Comparison of ENCODE assay signal across 8 cellular contexts in the genomic region with DNA sequence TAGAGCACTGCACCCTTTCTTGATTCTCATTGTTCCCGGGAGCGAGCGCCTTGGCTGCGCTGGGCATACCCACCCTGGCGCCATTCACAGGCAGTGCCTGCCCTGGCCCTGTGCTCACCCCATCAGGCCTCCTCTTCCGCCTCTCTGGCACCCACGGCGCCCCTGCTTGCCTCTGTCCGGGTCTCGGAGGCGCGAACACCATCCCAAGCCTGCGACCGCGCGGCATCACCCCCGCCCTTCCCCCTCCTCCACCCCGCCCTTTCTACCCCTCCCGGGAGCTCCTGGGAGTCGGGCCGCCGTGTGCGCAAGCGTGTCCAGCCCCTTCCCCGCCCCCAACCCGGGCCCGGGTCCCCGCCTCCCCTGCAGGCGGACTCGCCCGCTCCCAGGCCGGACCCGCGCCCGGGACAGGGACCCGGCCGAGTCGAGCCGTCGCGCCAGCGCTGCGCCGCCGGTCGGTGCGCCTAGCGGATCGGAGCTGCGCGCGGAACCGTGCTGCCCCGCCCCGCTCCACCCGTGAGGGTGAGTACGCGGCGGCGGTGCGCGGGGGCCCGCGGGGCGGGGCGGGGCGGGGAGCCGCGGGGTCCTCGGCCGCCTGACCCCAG. TPM values are rescaled to one million over a fixed set of nuclear protein-coding genes. Genes with fewer than 3 reads are reported as not detected.
A peak's percentile ranks its signal among the peaks of the same experiment; 100 is the strongest.
DNase-seq lines count a peak whose midpoint lies in the region; ATAC-seq and TF ChIP-seq lines count a peak whose summit lies in the region.

Gene ST3GAL4, plus strand, starts transcription at position 363 of the 602 bp plus-strand sequence. CDS start 50,470 bp downstream, outside the sequence.

- H2BK5ac ChIP-seq in neuronal stem cell (ENCODE audit: low read length), result peak within 1 kb of the TSS; percentile 56

- peak within 1 kb of the TSS; percentile 85 for H2AK5ac ChIP-seq in neuronal stem cell (ENCODE audit: low read depth, low read length)

- H2BK12ac ChIP-seq in neuronal stem cell (ENCODE audit: low read length), result peak within 1 kb of the TSS; percentile 86

- peak within 1 kb of the TSS; percentile 79 for H3K4me2 ChIP-seq in neuronal stem cell (ENCODE audit: insufficient read depth, low read length, poor library complexity, severe bottlenecking)

- H3K18ac ChIP-seq in neuronal stem cell (ENCODE audit: low read length), result peak within 1 kb of the TSS; percentile 98

- peak within 1 kb of the TSS; percentile 52 for H3K23ac ChIP-seq in neuronal stem cell (ENCODE audit: low read depth, low read length, poor library complexity)

- no peak for TF ChIP-seq CTCF in foreskin keratinocyte (conservative IDR thresholded peaks at IDR 0.05)
- no peak for TF ChIP-seq CTCF in subcutaneous adipose tissue (IDR thresholded peaks at IDR 0.05; ENCODE audit: low read depth)

- H3K27me3 ChIP-seq in foreskin keratinocyte, result no peaks in the 10 kb centered on the region
- H3K27me3 ChIP-seq in neuronal stem cell (ENCODE audit: control insufficient read depth in 3 of 3, insufficient read depth in 3 of 3, low read depth in 1 of 3, low read length in 3 of 3), result no peaks in the 10 kb centered on the region

- H2BK120ac ChIP-seq in neuronal stem cell (ENCODE audit: low read depth, low read length), result peak within 1 kb of the TSS; percentile 21

- peak within 1 kb of the TSS; percentile 97 for H3K9ac ChIP-seq in neuronal stem cell (ENCODE audit: low read depth, low read length, poor library complexity)

- peaks cover 0 to 2% of the 10 kb centered on the region in 2 donors for H3K9me3 ChIP-seq in neuronal stem cell (replicated peaks in 1 of 2; ENCODE audit: control insufficient read depth in 2 of 2, insufficient read depth in 1 of 2, low read depth in 1 of 2, low read length in 2 of 2)

- ATAC-seq in GM19438 (IDR thresholded peaks at IDR 0.05; ENCODE audit: low read depth, unreplicated experiment) (peak; percentile 57), foreskin keratinocyte (peak; percentile 38)

- peak within 1 kb of the TSS; percentile 95 for H2BK15ac ChIP-seq in neuronal stem cell (ENCODE audit: low read length)

- no CpG with 5 or more reads among the region's 71 CpGs for WGBS in neuronal stem cell (ENCODE audit: extremely low coverage in 2 of 2, insufficient read length in 2 of 2, insufficient replicate concordance in 1 of 2), 2 donors

- H3K27ac ChIP-seq in foreskin keratinocyte (peak within 1 kb of the TSS; percentile 58), neuronal stem cell (replicated peaks; ENCODE audit: low read length) (peak within 1 kb of the TSS; percentile 12)

- peak within 1 kb of the TSS; percentile 72 for H3K14ac ChIP-seq in neuronal stem cell (ENCODE audit: low read length)

- peak within 1 kb of the TSS; percentile 30 for H3K4ac ChIP-seq in neuronal stem cell (ENCODE audit: low read length)

- peak within 1 kb of the TSS; percentile 57 for H4K8ac ChIP-seq in neuronal stem cell (ENCODE audit: low read depth, low read length)

- H2AFZ ChIP-seq in neuronal stem cell (ENCODE audit: low read length), result peak within 1 kb of the TSS; percentile 89

- peaks cover 19% of the 10 kb centered on the region for H3K79me1 ChIP-seq in neuronal stem cell (ENCODE audit: low read depth, low read length)

- peak within 1 kb of the TSS; percentile 41 for H4K91ac ChIP-seq in neuronal stem cell (ENCODE audit: low read depth, low read length, poor library complexity)

- H3K36me3 ChIP-seq in neuronal stem cell (replicated peaks in 1 of 2; ENCODE audit: control insufficient read depth in 2 of 2, insufficient read depth in 2 of 2, low read length in 2 of 2), result peaks cover 4 to 30% of the 10 kb centered on the region in 2 donors

- peaks cover 5% of the 10 kb centered on the region for H3K4me1 ChIP-seq in foreskin keratinocyte
- peaks cover 12 to 20% of the 10 kb centered on the region in 2 donors for H3K4me1 ChIP-seq in neuronal stem cell (ENCODE audit: control insufficient read depth in 2 of 2, insufficient read depth in 1 of 2, low read depth in 1 of 2, low read length in 2 of 2)

- peak within 1 kb of the TSS; percentile 80 to 87 for H3K4me3 ChIP-seq in neuronal stem cell (ENCODE audit: low read length in 2 of 2)

- peak; percentile 93 for DNase-seq in CMK (ENCODE audit: low read depth)
- peak; percentile 71 for DNase-seq in HK-2 (ENCODE audit: unreplicated experiment)
- DNase-seq in RKO (ENCODE audit: low spot score), result peak; percentile 73
- peak; percentile 53 for DNase-seq in activated gamma-delta T cell (lab: John Stamatoyannopoulos, UW)
- DNase-seq in foreskin keratinocyte, result peak in 1 of 2 donors; percentile 44
- peak; percentile 82 for DNase-seq in neuronal stem cell (ENCODE audit: low spot score)

RNA-seq across cellular contexts. Expression of gene ST3GAL4, which starts in this region (rescaled TPM):
- total RNA-seq in foreskin keratinocyte, result 35.0 and 36.1 TPM in 2 replicates
- 47.7 and 50.5 TPM in 2 replicates for polyA plus RNA-seq in foreskin keratinocyte
- 12.7 TPM for polyA plus RNA-seq in neuronal stem cell (2013, experiment 1 of 2)
- 11.2 TPM for polyA plus RNA-seq in neuronal stem cell (2013, experiment 2 of 2)
- 10 to 100 TPM; 24.7 to 35.2 (median 28.0) TPM for total RNA-seq in subcutaneous adipose tissue
